In genomic region chr16:73956592-73957495, GRCh38 we compare ENCODE assay signal across 7 cellular contexts.
A peak's percentile ranks its signal among the peaks of the same experiment; 100 is the strongest.
DNase-seq lines count a peak whose midpoint lies in the region; ATAC-seq, FAIRE-seq and TF ChIP-seq lines count a peak whose summit lies in the region.

No MANE protein-coding gene starts in this region.

- H3K36me3 ChIP-seq in psoas muscle (ENCODE audit: insufficient read depth in 1 of 2, low read depth in 1 of 2): no peaks in the 10 kb centered on the region

- H3K27ac Mint-ChIP-seq in activated naive CD4-positive, alpha-beta T cell treated with anti-CD3 and anti-CD28 coated beads for 36 hours: no peak overlapping the region

- H3K4me3 ChIP-seq in HFF-Myc (replicated peaks; ENCODE audit: low read depth, low read length): no peak overlapping the region
- no peak overlapping the region for H3K4me3 ChIP-seq in psoas muscle

- peak in 2 of 4 donors; percentile 60 to 70 for ATAC-seq in psoas muscle
- no peak for ATAC-seq in HG03521 (IDR thresholded peaks at IDR 0.05; ENCODE audit: unreplicated experiment)

- TF ChIP-seq CTCF in HFF-Myc (IDR thresholded peaks at IDR 0.05; ENCODE audit: low read depth, low read length, missing control alignments) (peak; percentile 88), psoas muscle (IDR thresholded peaks at IDR 0.05) (peak; percentile 72)

- FAIRE-seq in G401.6 (lab: Jason Lieb, UNC): peak; percentile 13

- no peaks in the 10 kb centered on the region for H3K9me3 ChIP-seq in psoas muscle

- no peaks in the 10 kb centered on the region for H3K9me3 Mint-ChIP-seq in activated naive CD4-positive, alpha-beta T cell treated with anti-CD3 and anti-CD28 coated beads for 36 hours

- WGBS in psoas muscle, 3 donors: 42 to 48% (median 45%) methylated on average over 10 of the region's 10 CpGs

- peak; percentile 54 for DNase-seq in HFF-Myc (ENCODE audit: extremely low read depth, low read depth)
- peak; percentile 38 to 76 for DNase-seq in NCI-H524 (lab: John Stamatoyannopoulos, UW)
- peak; percentile 65 for DNase-seq in activated naive CD4-positive, alpha-beta T cell treated with anti-CD3 and anti-CD28 coated beads for 36 hours
- DNase-seq in head of caudate nucleus: peak; percentile 24 to 88 (median 70)
- DNase-seq in psoas muscle: peak in 1 of 2 donors; percentile 57

- no peak overlapping the region for H3K4me3 Mint-ChIP-seq in activated naive CD4-positive, alpha-beta T cell treated with anti-CD3 and anti-CD28 coated beads for 36 hours

- H3K4me1 Mint-ChIP-seq in activated naive CD4-positive, alpha-beta T cell treated with anti-CD3 and anti-CD28 coated beads for 36 hours (ENCODE audit: low read depth): no peaks in the 10 kb centered on the region

- peaks cover 2% of the 10 kb centered on the region for H3K27me3 Mint-ChIP-seq in activated naive CD4-positive, alpha-beta T cell treated with anti-CD3 and anti-CD28 coated beads for 36 hours (ENCODE audit: low read depth)

- H3K27me3 ChIP-seq in psoas muscle (ENCODE audit: insufficient read depth in 3 of 3, low read length in 2 of 3): no peaks in the 10 kb centered on the region

- intact Hi-C loops in activated naive CD4-positive, alpha-beta T cell treated with anti-CD3 and anti-CD28 coated beads for 36 hours (cut with micrococcal nuclease): loop anchor here (2.0 to 5.0 kb wide), 3 partner anchors 1125 to 1832 kb away; no protein-coding TSS in a partner anchor
- intact Hi-C loops in head of caudate nucleus (cut with DNase I): no loop called here
- intact Hi-C loops in psoas muscle (cut with DNase I): loop anchor here (10.0 kb wide), 3 partner anchors 392 to 1832 kb away; no protein-coding TSS in a partner anchor

- no peaks in the 10 kb centered on the region for H3K36me3 Mint-ChIP-seq in activated naive CD4-positive, alpha-beta T cell treated with anti-CD3 and anti-CD28 coated beads for 36 hours (ENCODE audit: low read depth)

- H3K27ac ChIP-seq in psoas muscle: no peak overlapping the region

- no peaks in the 10 kb centered on the region for H3K4me1 ChIP-seq in psoas muscle

- CTCF ChIA-PET in activated naive CD4-positive, alpha-beta T cell treated with anti-CD3 and anti-CD28 coated beads for 36 hours (lab: Charles Lee): interaction anchor here (1.0 to 1.7 kb wide), 2 partner anchors 1124 to 1832 kb away, joined by 4 to 6 read pairs; no protein-coding TSS in a partner anchor
